In the genomic region with DNA sequence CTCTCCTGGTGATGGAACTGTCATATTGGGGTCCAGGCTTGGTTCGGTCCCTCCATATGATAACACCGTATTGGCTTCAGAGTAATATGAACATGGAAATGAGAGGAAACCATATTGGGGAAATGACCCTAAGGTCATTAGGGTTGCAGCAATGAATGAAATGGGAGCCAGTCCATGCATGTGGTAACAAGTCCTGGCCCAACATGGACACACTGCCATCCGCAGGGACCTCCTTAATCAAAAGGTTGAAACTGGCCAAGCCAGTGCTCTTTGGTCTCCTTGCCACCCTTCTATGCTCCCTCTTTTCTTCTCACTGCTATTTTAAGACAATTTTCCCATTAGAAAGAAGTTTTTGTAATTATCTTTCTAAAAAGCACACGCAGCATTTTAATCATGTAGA, we compare ENCODE assay signal across 28 cellular contexts. TPM values are rescaled to one million over a fixed set of nuclear protein-coding genes. Genes with fewer than 3 reads are reported as not detected.
A peak's percentile ranks its signal among the peaks of the same experiment; 100 is the strongest.
DNase-seq lines count a peak whose midpoint lies in the region; ATAC-seq, FAIRE-seq and TF ChIP-seq lines count a peak whose summit lies in the region.
"Had no signal": no experiment of that assay in that cellular context is flagged by ENCODE, and none has a peak within 500 bp of the region (broad histone marks: within the 10 kb centered on the region; RNA-seq: fewer than 3 reads in every experiment).

No MANE protein-coding gene starts in this region.

- H4K20me1 ChIP-seq in GM23338 (replicated peaks; ENCODE audit: insufficient read depth) (no peaks in the 10 kb centered on the region), Loucy (ENCODE audit: insufficient read depth, low read length, poor library complexity, severe bottlenecking) (no peaks in the 10 kb centered on the region)
- H4K20me1 ChIP-seq: BLaER1 treated with 17β-estradiol and CSF1 and Interleukin-3, amounts not matched to agents 10 nM and 100 nM had no signal

- no peaks in the 10 kb centered on the region for H3K36me3 ChIP-seq in GM23338 (ENCODE audit: insufficient read depth)
- H3K36me3 ChIP-seq in Loucy (ENCODE audit: insufficient read depth, low read length) = no peaks in the 10 kb centered on the region
- H3K36me3 ChIP-seq in testis (ENCODE audit: low read depth, missing control alignments) = no peaks in the 10 kb centered on the region
- H3K36me3 ChIP-seq: BE2C; BLaER1 treated with 17β-estradiol and CSF1 and Interleukin-3, amounts not matched to agents 10 nM and 100 nM; HAP-1 had no signal

- H2AFZ ChIP-seq in GM23338 = 0 out of 2 replicates have a peak overlapping the region, but pooled peaks have one; percentile 7
- peak overlapping the region; percentile 59 for H2AFZ ChIP-seq in Loucy (ENCODE audit: low read length)

- H3K27ac Mint-ChIP-seq in GM23338 = no peak overlapping the region
- H3K27ac Mint-ChIP-seq: CD4-positive, alpha-beta T cell; CD8-positive, alpha-beta memory T cell; HFFc6 had no signal

- no peak for DNase-seq in GM23338 (ENCODE audit: low spot score)
- DNase-seq in coronary artery (ENCODE audit: low spot score) = no peak
- no peak for DNase-seq in testis
- DNase-seq in GDM1 (lab: John Stamatoyannopoulos, UW) = no peak
- no peak for DNase-seq in activated naive CD4-positive, alpha-beta T cell treated with anti-CD3 and anti-CD28 coated beads, Interleukin-2, amount 50 U/mL, for 16 hours
- DNase-seq in RCC 7860 (ENCODE audit: low spot score) = no peak
- DNase-seq: 8988T; ACHN; AML-193; BE2C; CD4-positive, alpha-beta T cell; CD8-positive, alpha-beta memory T cell; DMS 273 treated with DMSO at 0.1 percent for 48 hours; DMS79; EL; GF-D8; GOT3; HFFc6 had no signal

- H3K4me3 ChIP-seq in GM23338 = no peak overlapping the region
- no peak overlapping the region for H3K4me3 ChIP-seq in Loucy (ENCODE audit: low read length, poor library complexity, severe bottlenecking)
- H3K4me3 ChIP-seq in coronary artery = no peak overlapping the region
- H3K4me3 ChIP-seq in testis = no peak overlapping the region
- H3K4me3 ChIP-seq: A549; BLaER1 treated with 17β-estradiol and CSF1 and Interleukin-3, amounts not matched to agents 10 nM and 100 nM; HAP-1 had no signal

- no peak for FAIRE-seq in RCC 7860 (lab: Jason Lieb, UNC)
- FAIRE-seq: A549, D721Med, GM12891, GM18507, H54 had no signal

- intact Hi-C loops in testis (cut with DNase I; ENCODE audit: low total_unique reads) = no loop called here

- H3F3A ChIP-seq in GM23338 (replicated peaks; ENCODE audit: low read depth) (no peaks in the 10 kb centered on the region), Loucy (ENCODE audit: low read depth) (no peaks in the 10 kb centered on the region)

- H3K4me1 ChIP-seq in GM23338 (ENCODE audit: insufficient read depth) (peaks cover 12% of the 10 kb centered on the region), Loucy (ENCODE audit: insufficient read depth, low read length, poor library complexity, severe bottlenecking) (no peaks in the 10 kb centered on the region), testis (peaks cover 18% of the 10 kb centered on the region)
- H3K4me1 ChIP-seq: A549; BE2C; BLaER1 treated with 17β-estradiol and CSF1 and Interleukin-3, amounts not matched to agents 10 nM and 100 nM; HAP-1 had no signal

- no peak for TF ChIP-seq CTCF in GM23338 (conservative IDR thresholded peaks at IDR 0.05; ENCODE audit: low read depth in 2 of 2)
- no peak for TF ChIP-seq CTCF in Loucy (conservative IDR thresholded peaks at IDR 0.05; ENCODE audit: low read length)
- TF ChIP-seq CTCF in coronary artery (IDR thresholded peaks at IDR 0.05) = no peak
- no peak for TF ChIP-seq CTCF in testis (IDR thresholded peaks at IDR 0.05)

- 77 to 85% methylated on average over 4 of the region's 4 CpGs for WGBS in testis, 2 donors

- H3K27ac ChIP-seq in GM23338 (ENCODE audit: low read depth) (no peak overlapping the region), coronary artery (peak overlapping the region; percentile 62 to 89), testis (peak overlapping the region; percentile 64 to 79)
- H3K27ac ChIP-seq: A549; BLaER1 treated with 17β-estradiol and CSF1 and Interleukin-3, amounts not matched to agents 10 nM and 100 nM had no signal

- H3K4me3 Mint-ChIP-seq in GM23338 = no peak overlapping the region
- H3K4me3 Mint-ChIP-seq: CD14-positive monocyte; CD4-positive, alpha-beta T cell; CD8-positive, alpha-beta memory T cell; HFFc6 had no signal

- H3K9me2 ChIP-seq in GM23338 (ENCODE audit: insufficient read depth) (peaks cover 11% of the 10 kb centered on the region), Loucy (replicated peaks; ENCODE audit: low read depth, low read length) (no peaks in the 10 kb centered on the region)

- H3K9me3 Mint-ChIP-seq in GM23338 = no peaks in the 10 kb centered on the region
- H3K9me3 Mint-ChIP-seq: CD4-positive, alpha-beta T cell; CD8-positive, alpha-beta memory T cell; HFFc6 had no signal

- H3K79me2 ChIP-seq in GM23338 (replicated peaks; ENCODE audit: insufficient read depth) (no peaks in the 10 kb centered on the region), Loucy (ENCODE audit: insufficient read depth, low read length) (no peaks in the 10 kb centered on the region)

- TF ChIP-seq POLR2A in testis (IDR thresholded peaks at IDR 0.05) = no peak

- H3K27me3 Mint-ChIP-seq in GM23338 (ENCODE audit: insufficient read depth, low read depth, poor library complexity) = no peaks in the 10 kb centered on the region

- H3K9me3 ChIP-seq in Loucy (ENCODE audit: insufficient read depth, low read depth, low read length) = no peaks in the 10 kb centered on the region
- no peaks in the 10 kb centered on the region for H3K9me3 ChIP-seq in testis
- H3K9me3 ChIP-seq: A549; BE2C; BLaER1 treated with 17β-estradiol and CSF1 and Interleukin-3, amounts not matched to agents 10 nM and 100 nM; HAP-1 had no signal

- H3K4me2 ChIP-seq in GM23338 (no peak overlapping the region), Loucy (ENCODE audit: low read depth, low read length, poor library complexity, severe bottlenecking) (no peak overlapping the region)
- H3K4me2 ChIP-seq: A549; BLaER1 treated with 17β-estradiol and CSF1 and Interleukin-3, amounts not matched to agents 10 nM and 100 nM had no signal

- no peak overlapping the region for H3K9ac ChIP-seq in Loucy (ENCODE audit: low read depth, low read length, poor library complexity, severe bottlenecking)
- H3K9ac ChIP-seq: BLaER1 treated with 17β-estradiol and CSF1 and Interleukin-3, amounts not matched to agents 10 nM and 100 nM had no signal

- H3K4me1 Mint-ChIP-seq in GM23338 = peaks cover 13% of the 10 kb centered on the region
- H3K4me1 Mint-ChIP-seq: CD14-positive monocyte; CD8-positive, alpha-beta memory T cell had no signal

- no peak for ATAC-seq in GM23338
- no peak for ATAC-seq in HG03175 (IDR thresholded peaks at IDR 0.05; ENCODE audit: unreplicated experiment)
- ATAC-seq: A549 had no signal

- H3K27me3 ChIP-seq in GM23338 (ENCODE audit: insufficient read depth) (no peaks in the 10 kb centered on the region), Loucy (ENCODE audit: insufficient read depth, low read length, poor library complexity, severe bottlenecking) (no peaks in the 10 kb centered on the region), testis (no peaks in the 10 kb centered on the region)
- H3K27me3 ChIP-seq: BE2C; BLaER1 treated with 17β-estradiol and CSF1 and Interleukin-3, amounts not matched to agents 10 nM and 100 nM had no signal

- no peaks in the 10 kb centered on the region for H3K36me3 Mint-ChIP-seq in GM23338 (ENCODE audit: low read depth)
- H3K36me3 Mint-ChIP-seq: CD14-positive monocyte; CD8-positive, alpha-beta memory T cell had no signal

TF ChIP-seq in GM23338, 12 proteins besides CTCF, POLR2A, EP300 and RAD21 (continues in another document):
- TF ChIP-seq EZH2 (IDR thresholded peaks at IDR 0.05; ENCODE audit: low read depth, unreplicated experiment) = no peak
- TF ChIP-seq, protein P1, sequence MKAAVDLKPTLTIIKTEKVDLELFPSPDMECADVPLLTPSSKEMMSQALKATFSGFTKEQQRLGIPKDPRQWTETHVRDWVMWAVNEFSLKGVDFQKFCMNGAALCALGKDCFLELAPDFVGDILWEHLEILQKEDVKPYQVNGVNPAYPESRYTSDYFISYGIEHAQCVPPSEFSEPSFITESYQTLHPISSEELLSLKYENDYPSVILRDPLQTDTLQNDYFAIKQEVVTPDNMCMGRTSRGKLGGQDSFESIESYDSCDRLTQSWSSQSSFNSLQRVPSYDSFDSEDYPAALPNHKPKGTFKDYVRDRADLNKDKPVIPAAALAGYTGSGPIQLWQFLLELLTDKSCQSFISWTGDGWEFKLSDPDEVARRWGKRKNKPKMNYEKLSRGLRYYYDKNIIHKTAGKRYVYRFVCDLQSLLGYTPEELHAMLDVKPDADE (IDR thresholded peaks at IDR 0.05) = no peak

RNA-seq across cellular contexts. Expression of a gene that starts 8.3 kb away (rescaled TPM):
- 0.21 and 0.31 TPM in 2 replicates for total RNA-seq in GM23338 (2014; rRNA removed; shearing (Covaris generic))
- polyA plus RNA-seq in GM23338 (2016; fragmentation: Nextera tagmentation; extraction: Ambion mirVana) (0.32 and 0.38 TPM in 2 replicates), testis (ENCODE audit: insufficient read depth, low read depth, low replicate concordance) (22.7 TPM)
- 10 to 100 TPM; 52.0 to 70.4 TPM for total RNA-seq in testis
- total RNA-seq: CD4-positive, alpha-beta T cell had no signal
- polyA plus RNA-seq: CD14-positive monocyte; CD8-positive, alpha-beta memory T cell had no signal

Comparison
In these comparisons a context has a peak if more than half of its experiments do, and no peak if none do; other contexts are left out.
1. RNA of a gene that starts 8.3 kb away (total RNA-seq): 52.0 to 70.4 TPM in testis; 0.21 to 0.31 TPM in GM23338; every median in the first group is over 10 times any median in the second.